In the genomic region with DNA sequence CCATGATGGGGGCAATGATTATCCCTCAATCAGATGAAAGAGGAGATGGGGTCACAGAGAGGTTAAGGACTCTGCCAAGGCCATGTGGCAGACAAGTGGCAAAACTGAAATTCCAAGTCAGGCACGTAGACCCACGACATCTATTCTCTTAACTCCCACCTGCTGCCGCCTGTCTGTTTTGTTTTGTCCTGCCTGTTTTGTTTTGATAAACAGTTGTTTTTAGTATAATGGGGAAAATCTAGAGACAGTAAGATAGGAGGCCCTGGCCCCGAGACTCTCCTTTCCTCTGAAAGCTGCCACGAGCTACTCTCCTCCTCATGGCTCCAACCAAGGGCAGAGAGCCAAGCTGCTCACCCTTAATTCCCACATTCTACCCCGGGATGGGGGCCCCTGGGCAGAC, we compare ENCODE assay signal across 24 cellular contexts. TPM values are rescaled to one million over a fixed set of nuclear protein-coding genes. Genes with fewer than 3 reads are reported as not detected.
DNase-seq lines count a peak whose midpoint lies in the region; ATAC-seq lines count a peak whose summit lies in the region.
"Had no signal": no experiment of that assay in that cellular context is flagged by ENCODE, and none has a peak within 500 bp of the region (broad histone marks: within the 10 kb centered on the region; RNA-seq: fewer than 3 reads in every experiment).

No MANE protein-coding gene starts in this region.

- H3K27me3 ChIP-seq in trophoblast cell (ENCODE audit: insufficient read depth, low read length) = peaks cover 20% of the 10 kb centered on the region

- H3K4me3 ChIP-seq in trophoblast cell (ENCODE audit: low read depth, low read length) = no peak overlapping the region
- H3K4me3 ChIP-seq: Peyer's patch, SJSA1 had no signal

- H3K9ac ChIP-seq in trophoblast cell (ENCODE audit: low read length) = no peak overlapping the region

- H3K4me2 ChIP-seq in trophoblast cell (ENCODE audit: low read length) = no peak overlapping the region

- no peaks in the 10 kb centered on the region for H3K79me1 ChIP-seq in trophoblast cell (ENCODE audit: low read length)

- H2AFZ ChIP-seq in trophoblast cell (ENCODE audit: insufficient read depth, low read length, poor library complexity) = no peak overlapping the region

- no peak overlapping the region for H3K18ac ChIP-seq in trophoblast cell (ENCODE audit: low read length)

- H3K4me3 Mint-ChIP-seq in activated CD4-positive, alpha-beta T cell treated with anti-CD3 and anti-CD28 coated beads, Interleukin-2, amount 10 ng/mL, durations not matched to agents 24 days and 14 days = no peak overlapping the region
- no peak overlapping the region for H3K4me3 Mint-ChIP-seq in activated CD4-positive, alpha-beta T cell treated with anti-CD3 and anti-CD28 coated beads, Interleukin-2, amount 10 ng/mL, durations not matched to agents 7 days and 5 days
- H3K4me3 Mint-ChIP-seq: CD4-positive, CD25-positive, alpha-beta regulatory T cell; IgD-negative memory B cell; T-helper 1 cell treated with Interleukin-12 subunit alpha and Interleukin-12 subunit beta and Interleukin-4 antibody, amounts not matched to agents 30 μg/mL and 1 μg/mL, for 36 hours had no signal

- no peak overlapping the region for H3K27ac ChIP-seq in trophoblast cell (ENCODE audit: low read depth, low read length)
- H3K27ac ChIP-seq: Peyer's patch, SJSA1 had no signal

- H3K4me1 ChIP-seq in trophoblast cell (ENCODE audit: control insufficient read depth in 1 of 2, insufficient read depth in 2 of 2, low read length in 2 of 2) = peaks cover 9 to 14% of the 10 kb centered on the region in 2 experiments

- CTCF ChIA-PET in activated CD4-positive, alpha-beta T cell treated with anti-CD3 and anti-CD28 coated beads, Interleukin-2, amount 10 ng/mL, durations not matched to agents 7 days and 5 days (lab: Charles Lee) = no interaction called here

- intact Hi-C loops in activated CD4-positive, alpha-beta T cell treated with anti-CD3 and anti-CD28 coated beads, Interleukin-2, amount 10 ng/mL, durations not matched to agents 24 days and 14 days (cut with micrococcal nuclease) = no loop called here

- H3K27ac Mint-ChIP-seq in activated CD4-positive, alpha-beta T cell treated with anti-CD3 and anti-CD28 coated beads, Interleukin-2, amount 10 ng/mL, durations not matched to agents 24 days and 14 days = no peak overlapping the region
- H3K27ac Mint-ChIP-seq in activated CD4-positive, alpha-beta T cell treated with anti-CD3 and anti-CD28 coated beads, Interleukin-2, amount 10 ng/mL, durations not matched to agents 7 days and 5 days = no peak overlapping the region
- H3K27ac Mint-ChIP-seq: CD4-positive, CD25-positive, alpha-beta regulatory T cell; T-helper 1 cell treated with Interleukin-12 subunit alpha and Interleukin-12 subunit beta and Interleukin-4 antibody, amounts not matched to agents 30 μg/mL and 1 μg/mL, for 36 hours had no signal

- no peaks in the 10 kb centered on the region for H3K79me2 ChIP-seq in trophoblast cell (ENCODE audit: control insufficient read depth, insufficient read depth, low read length, poor library complexity)

- no peaks in the 10 kb centered on the region for H3K9me3 Mint-ChIP-seq in activated CD4-positive, alpha-beta T cell treated with anti-CD3 and anti-CD28 coated beads, Interleukin-2, amount 10 ng/mL, durations not matched to agents 24 days and 14 days
- H3K9me3 Mint-ChIP-seq in activated CD4-positive, alpha-beta T cell treated with anti-CD3 and anti-CD28 coated beads, Interleukin-2, amount 10 ng/mL, durations not matched to agents 7 days and 5 days = no peaks in the 10 kb centered on the region
- H3K9me3 Mint-ChIP-seq: IgD-negative memory B cell; T-helper 1 cell treated with Interleukin-12 subunit alpha and Interleukin-12 subunit beta and Interleukin-4 antibody, amounts not matched to agents 30 μg/mL and 1 μg/mL, for 36 hours had no signal

- no peak overlapping the region for H2BK5ac ChIP-seq in trophoblast cell (ENCODE audit: low read depth, low read length, poor library complexity)

- H3K4ac ChIP-seq in trophoblast cell (ENCODE audit: low read depth, low read length) = no peak overlapping the region

- no peak overlapping the region for H3K14ac ChIP-seq in trophoblast cell (ENCODE audit: low read length)

- peaks cover 2% of the 10 kb centered on the region for H3K9me3 ChIP-seq in trophoblast cell (ENCODE audit: insufficient read depth, low read depth, low read length)
- H3K9me3 ChIP-seq: Peyer's patch, SJSA1 had no signal

- no peak overlapping the region for H4K12ac ChIP-seq in trophoblast cell (ENCODE audit: low read depth, low read length)

- H2AK5ac ChIP-seq in trophoblast cell (ENCODE audit: low read length) = no peak overlapping the region

- no peaks in the 10 kb centered on the region for H3K36me3 ChIP-seq in trophoblast cell (ENCODE audit: control insufficient read depth in 1 of 2, insufficient read depth in 2 of 2, low read length in 2 of 2)
- H3K36me3 ChIP-seq: Peyer's patch, SJSA1 had no signal

- H4K91ac ChIP-seq in trophoblast cell (ENCODE audit: low read depth, low read length) = no peak overlapping the region

- no peak overlapping the region for H4K8ac ChIP-seq in trophoblast cell (ENCODE audit: low read depth, low read length)

- H2BK12ac ChIP-seq in trophoblast cell (ENCODE audit: low read length) = no peak overlapping the region

- POLR2A ChIA-PET in activated CD4-positive, alpha-beta T cell treated with anti-CD3 and anti-CD28 coated beads, Interleukin-2, amount 10 ng/mL, durations not matched to agents 7 days and 5 days (lab: Charles Lee) = no interaction called here

- no peak for ATAC-seq in HG03045 (IDR thresholded peaks at IDR 0.05; ENCODE audit: unreplicated experiment)
- ATAC-seq: HCT116 had no signal

- H3K23ac ChIP-seq in trophoblast cell (ENCODE audit: low read length) = no peak overlapping the region

- peaks cover 4% of the 10 kb centered on the region for H3K4me1 Mint-ChIP-seq in activated CD4-positive, alpha-beta T cell treated with anti-CD3 and anti-CD28 coated beads, Interleukin-2, amount 10 ng/mL, durations not matched to agents 24 days and 14 days
- H3K4me1 Mint-ChIP-seq in activated CD4-positive, alpha-beta T cell treated with anti-CD3 and anti-CD28 coated beads, Interleukin-2, amount 10 ng/mL, durations not matched to agents 7 days and 5 days = peaks cover 7% of the 10 kb centered on the region

- no peak overlapping the region for H2BK120ac ChIP-seq in trophoblast cell (ENCODE audit: insufficient read depth, low read length, poor library complexity)

- peak; percentile 30 for DNase-seq in activated CD4-positive, alpha-beta T cell treated with anti-CD3 and anti-CD28 coated beads, Interleukin-2, amount 10 ng/mL, durations not matched to agents 24 days and 14 days
- DNase-seq in activated CD4-positive, alpha-beta T cell treated with anti-CD3 and anti-CD28 coated beads, Interleukin-2, amount 10 ng/mL, durations not matched to agents 7 days and 5 days = no peak
- DNase-seq in NCI-H1417 treated with DMSO at 0.1 percent for 48 hours (lab: John Stamatoyannopoulos, UW) (peak; percentile 1), NCI-H69 (lab: John Stamatoyannopoulos, UW) (peak; percentile 60), trophoblast cell (no peak), KG1 (lab: John Stamatoyannopoulos, UW) (no peak)
- DNase-seq: CD4-positive, CD25-positive, alpha-beta regulatory T cell; EL; GF-D8; GOT3; Karpas-422; NCI-H146; NCI-H2029 treated with DMSO at 0.1 percent for 48 hours; NCI-H226; NCI-H526; Peyer's patch had no signal

- H3K36me3 Mint-ChIP-seq in activated CD4-positive, alpha-beta T cell treated with anti-CD3 and anti-CD28 coated beads, Interleukin-2, amount 10 ng/mL, durations not matched to agents 24 days and 14 days (ENCODE audit: low read depth) = no peaks in the 10 kb centered on the region
- no peaks in the 10 kb centered on the region for H3K36me3 Mint-ChIP-seq in activated CD4-positive, alpha-beta T cell treated with anti-CD3 and anti-CD28 coated beads, Interleukin-2, amount 10 ng/mL, durations not matched to agents 7 days and 5 days (ENCODE audit: low read depth)
- H3K36me3 Mint-ChIP-seq: CD4-positive, CD25-positive, alpha-beta regulatory T cell; IgD-negative memory B cell had no signal

- no CpG with 5 or more reads among the region's 6 CpGs for WGBS in trophoblast cell (ENCODE audit: extremely low coverage, insufficient coverage, insufficient read length)

- H3K27me3 Mint-ChIP-seq in activated CD4-positive, alpha-beta T cell treated with anti-CD3 and anti-CD28 coated beads, Interleukin-2, amount 10 ng/mL, durations not matched to agents 24 days and 14 days = peaks cover 52% of the 10 kb centered on the region
- H3K27me3 Mint-ChIP-seq in activated CD4-positive, alpha-beta T cell treated with anti-CD3 and anti-CD28 coated beads, Interleukin-2, amount 10 ng/mL, durations not matched to agents 7 days and 5 days = peaks cover 42% of the 10 kb centered on the region

RNA-seq across cellular contexts. Expression of a gene that starts 4.9 kb away (rescaled TPM):
- 0.42 TPM in 1 of 2 replicates, not detected in the other for total RNA-seq in activated CD4-positive, alpha-beta T cell treated with anti-CD3 and anti-CD28 coated beads, Interleukin-2, amount 10 ng/mL, durations not matched to agents 24 days and 14 days
- not detected for total RNA-seq in activated CD4-positive, alpha-beta T cell treated with anti-CD3 and anti-CD28 coated beads, Interleukin-2, amount 10 ng/mL, durations not matched to agents 7 days and 5 days
- polyA plus RNA-seq in trophoblast cell (2013) = 0.19 and 0.25 TPM in 2 replicates
- total RNA-seq: M059J, OCI-LY7 had no signal
- polyA plus RNA-seq: BJ; CD4-positive, CD25-positive, alpha-beta regulatory T cell; IgD-negative memory B cell had no signal

Comparison
In these comparisons a context has a peak if more than half of its experiments do, and no peak if none do; other contexts are left out.
1. DNase-seq: peak in activated CD4-positive, alpha-beta T cell treated with anti-CD3 and anti-CD28 coated beads, Interleukin-2, amount 10 ng/mL, durations not matched to agents 24 days and 14 days (single experiment), NCI-H1417 treated with DMSO at 0.1 percent for 48 hours (single experiment) and NCI-H69 (single experiment); none in activated CD4-positive, alpha-beta T cell treated with anti-CD3 and anti-CD28 coated beads, Interleukin-2, amount 10 ng/mL, durations not matched to agents 7 days and 5 days (single experiment), trophoblast cell (0 of 2) and KG1 (single experiment).